In the genomic region with DNA sequence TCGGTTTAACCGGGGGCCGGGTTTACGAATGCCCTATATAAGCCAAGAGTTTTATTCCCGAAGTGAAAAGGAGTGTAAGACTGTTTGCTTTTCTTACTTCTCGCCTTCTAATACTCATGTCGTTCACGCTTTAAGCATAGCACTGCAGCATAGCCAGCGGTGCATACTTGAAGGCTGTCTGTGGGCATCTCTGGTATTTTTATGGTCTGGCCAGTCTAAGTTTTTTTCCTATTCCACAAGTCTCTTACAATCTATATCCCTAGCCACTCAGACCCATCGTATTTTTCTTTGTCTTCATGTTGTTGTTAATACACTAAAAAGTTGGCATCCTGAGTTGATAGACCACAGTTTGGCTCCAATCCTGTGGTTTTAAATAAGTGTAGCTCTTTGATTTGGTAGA, we compare ENCODE assay signal across 8 cellular contexts. TPM values are rescaled to one million over a fixed set of nuclear protein-coding genes. Genes with fewer than 3 reads are reported as not detected.
DNase-seq lines count a peak whose midpoint lies in the region; ATAC-seq, FAIRE-seq and TF ChIP-seq lines count a peak whose summit lies in the region.

No MANE protein-coding gene starts in this region.

- no peaks in the 10 kb centered on the region for H3K9me3 Mint-ChIP-seq in T-helper 1 cell treated with Interleukin-12 subunit alpha and Interleukin-12 subunit beta and Interleukin-4 antibody, amounts not matched to agents 30 μg/mL and 1 μg/mL, for 36 hours

- peak overlapping the region; percentile 72 for H3K27ac Mint-ChIP-seq in T-helper 1 cell treated with Interleukin-12 subunit alpha and Interleukin-12 subunit beta and Interleukin-4 antibody, amounts not matched to agents 30 μg/mL and 1 μg/mL, for 36 hours

- TF ChIP-seq CTCF in GM12865 (IDR thresholded peaks at IDR 0.05; ENCODE audit: insufficient read depth, low read depth, low read length, missing control alignments) (no peak), fibroblast of lung (conservative IDR thresholded peaks at IDR 0.05 in 1 of 2, IDR thresholded peaks at IDR 0.05 in 1 of 2; ENCODE audit: low read depth in 1 of 2, low read length in 2 of 2) (no peak), pancreas (IDR thresholded peaks at IDR 0.05) (no peak)

- peak overlapping the region; percentile 67 for H3K4me2 ChIP-seq in fibroblast of lung (ENCODE audit: extremely low read depth, insufficient read depth, low read length)

- H3K9ac ChIP-seq in fibroblast of lung (ENCODE audit: insufficient read depth, low read length), result peak overlapping the region; percentile 70

- H3K4me3 Mint-ChIP-seq in T-helper 1 cell treated with Interleukin-12 subunit alpha and Interleukin-12 subunit beta and Interleukin-4 antibody, amounts not matched to agents 30 μg/mL and 1 μg/mL, for 36 hours, result peak overlapping the region; percentile 90

- H3K36me3 Mint-ChIP-seq in T-helper 1 cell treated with Interleukin-12 subunit alpha and Interleukin-12 subunit beta and Interleukin-4 antibody, amounts not matched to agents 30 μg/mL and 1 μg/mL, for 36 hours (ENCODE audit: low read depth), result peaks cover 15% of the 10 kb centered on the region

- peak overlapping the region; percentile 64 for H3K27ac ChIP-seq in fibroblast of lung (ENCODE audit: insufficient read depth, low read length)
- H3K27ac ChIP-seq in pancreas, result peak overlapping the region in 3 of 4 donors; percentile 68 to 87 (median 81)

- H3K27me3 ChIP-seq in fibroblast of lung (ENCODE audit: control insufficient read depth, insufficient read depth, low read length) (no peaks in the 10 kb centered on the region), pancreas (no peaks in the 10 kb centered on the region)

- TF ChIP-seq POLR2A in GM18505 (IDR thresholded peaks at IDR 0.05; ENCODE audit: borderline replicate concordance, extremely low read depth, insufficient read depth, insufficient read length), result no peak

- H3K9me3 ChIP-seq in fibroblast of lung (ENCODE audit: control insufficient read depth, insufficient read depth, low read depth, low read length), result no peaks in the 10 kb centered on the region
- H3K9me3 ChIP-seq in pancreas, result no peaks in the 10 kb centered on the region

- H3K4me3 ChIP-seq in GM12865 (ENCODE audit: low read depth, low read length), result peak overlapping the region; percentile 74
- H3K4me3 ChIP-seq in fibroblast of lung (replicated peaks in 1 of 4; ENCODE audit: control extremely low read depth in 1 of 4, insufficient read depth in 1 of 4, low read depth in 3 of 4, low read length in 4 of 4), result peak overlapping the region; percentile 69 to 91 (median 84)
- peak overlapping the region; percentile 90 to 96 (median 94) for H3K4me3 ChIP-seq in pancreas

- 0 to 1% methylated on average over 10 of the region's 10 CpGs for WGBS in pancreas, 2 donors

- H3K79me2 ChIP-seq in fibroblast of lung (ENCODE audit: control insufficient read depth, insufficient read depth, low read length), result peaks cover 61% of the 10 kb centered on the region

- ATAC-seq in pancreas, result peak in 2 of 4 donors; percentile 6 to 19
- no peak for ATAC-seq in HG02623 (IDR thresholded peaks at IDR 0.05; ENCODE audit: unreplicated experiment)
- ATAC-seq in GM18505 (IDR thresholded peaks at IDR 0.05; ENCODE audit: unreplicated experiment), result no peak

- DNase-seq in A172 (ENCODE audit: low spot score), result peak; percentile 19
- peak; percentile 35 for DNase-seq in GM12865 (ENCODE audit: low read depth)
- DNase-seq in fibroblast of lung (ENCODE audit: low read depth in 2 of 2), result peak; percentile 46 to 80
- no peak for DNase-seq in pancreas
- no peak for DNase-seq in H4 (ENCODE audit: low spot score)

- FAIRE-seq in pancreas (lab: Jason Lieb, UNC), result no peak

- no peak overlapping the region for H2AFZ ChIP-seq in fibroblast of lung (ENCODE audit: low read length)

- H3K4me1 ChIP-seq in fibroblast of lung (ENCODE audit: control insufficient read depth, extremely low read depth, insufficient read depth, low read length) (peaks cover 7% of the 10 kb centered on the region), pancreas (peaks cover 4 to 7% (median 5%) of the 10 kb centered on the region in 3 donors)

- intact Hi-C loops in pancreas (cut with DNase I), result no loop called here

- no peaks in the 10 kb centered on the region for H4K20me1 ChIP-seq in fibroblast of lung (ENCODE audit: control insufficient read depth, extremely low read depth, insufficient read depth, low read length)

- H3K27me3 Mint-ChIP-seq in T-helper 1 cell treated with Interleukin-12 subunit alpha and Interleukin-12 subunit beta and Interleukin-4 antibody, amounts not matched to agents 30 μg/mL and 1 μg/mL, for 36 hours (ENCODE audit: low read depth), result no peaks in the 10 kb centered on the region

- H3K36me3 ChIP-seq in fibroblast of lung (ENCODE audit: control insufficient read depth, insufficient read depth, low read length) (peaks cover 2% of the 10 kb centered on the region), pancreas (no peaks in the 10 kb centered on the region)

- H3K4me1 Mint-ChIP-seq in T-helper 1 cell treated with Interleukin-12 subunit alpha and Interleukin-12 subunit beta and Interleukin-4 antibody, amounts not matched to agents 30 μg/mL and 1 μg/mL, for 36 hours (ENCODE audit: low read depth), result peaks cover 56% of the 10 kb centered on the region

RNA-seq across cellular contexts. Expression of a gene that starts 1.3 kb away (rescaled TPM):
- 29.4 and 30.3 TPM in 2 replicates for total RNA-seq in A172 (2014; rRNA removed; shearing (Covaris generic))
- total RNA-seq in fibroblast of lung (56.2 and 81.7 TPM in 2 replicates), pancreas (10 to 100 TPM; 12.8 to 30.0 (median 16.6) TPM)
- polyA plus RNA-seq in fibroblast of lung (28.8 and 31.5 TPM in 2 replicates), pancreas (10 to 100 TPM; 18.2 to 23.5 TPM)
- polyA plus RNA-seq in fibroblast of lung (2012), result 14.6 and 20.4 TPM in 2 replicates
- 10.0 and 18.3 TPM in 2 replicates for polyA minus RNA-seq in fibroblast of lung (ENCODE audit: low replicate concordance)
- 12.5 and 14.2 TPM in 2 replicates for total RNA-seq in H4 (2014; rRNA removed; shearing (Covaris generic))

Comparison
In these comparisons a context has a peak if more than half of its experiments do, and no peak if none do; other contexts are left out.
1. DNase-seq: peak in A172 (single experiment), GM12865 (single experiment) and fibroblast of lung (2 of 2); none in pancreas (0 of 6) and H4 (single experiment).
2. Peak in every context shown above with its lines, with median percentiles within 50 percentile points of each other: H3K4me3 ChIP-seq.